In genomic region chr6:106743632-106744428, GRCh38 we compare ENCODE assay signal across 8 cellular contexts.
DNase-seq lines count a peak whose midpoint lies in the region; ATAC-seq, FAIRE-seq and TF ChIP-seq lines count a peak whose summit lies in the region.
"Not testable (repeated sequence)": the region's sequence is repeated elsewhere in the genome, so short reads cannot be mapped to it uniquely, and the experiment has no call there.

No MANE protein-coding gene starts in this region.

- TF ChIP-seq RAD21 in HepG2 (CRISPR knock-in tag; IDR thresholded peaks at IDR 0.05), result not testable (repeated sequence)

- DNase-seq in A673 (ENCODE audit: low spot score), result peak; percentile 23
- DNase-seq in Karpas-422, result peak; percentile 77
- peak; percentile 29 for DNase-seq in NCI-H2029 treated with DMSO at 0.1 percent for 48 hours (lab: John Stamatoyannopoulos, UW)
- peak; percentile 9 for DNase-seq in NCI-H82 (lab: John Stamatoyannopoulos, UW)
- DNase-seq in MCF 10A (ENCODE audit: unreplicated experiment), result peak; percentile 27
- not testable (repeated sequence) for DNase-seq in HepG2 (ENCODE audit: low spot score)
- peak in 1 of 2 donors; percentile 32 for DNase-seq in thyroid gland

- FAIRE-seq in HepG2 (lab: Jason Lieb, UNC), result not testable (repeated sequence)

- POLR2A ChIA-PET in A673 (lab: Charles Lee; ENCODE audit: low non-redundant PET), result not testable (repeated sequence)
- POLR2A ChIA-PET in MCF 10A (lab: Yijun Ruan, JAX) (interaction anchor here (0.6 to 1.1 kb wide), 3 partner anchors 10 to 182 kb away, joined by 4 to 5 read pairs (median 5); no protein-coding TSS in a partner anchor), HepG2 (lab: Yijun Ruan, JAX) (interaction anchor here (1.1 kb wide), 1 partner anchor 13 kb away, joined by 3 read pairs; no protein-coding TSS in a partner anchor)

- not testable (repeated sequence) for H3K4me3 ChIP-seq in A673 (ENCODE audit: low read depth, low read length, poor library complexity, severe bottlenecking); SU-DHL-6 (ENCODE audit: insufficient read depth, low read length, poor library complexity, severe bottlenecking); HepG2 (replicated peaks in 1 of 3; ENCODE audit: insufficient read depth in 1 of 3, low read depth in 2 of 3, low read length in 3 of 3); thyroid gland (replicated peaks in 1 of 3)
- H3K4me3 ChIP-seq in Karpas-422 (ENCODE audit: low read length), result peak overlapping the region; percentile 53

- intact Hi-C loops in A673 (cut with micrococcal nuclease; ENCODE audit: unreplicated experiment); MCF 10A (cut with micrococcal nuclease); HepG2 (cut with micrococcal nuclease; ENCODE audit: unreplicated experiment); thyroid gland (cut with DNase I): not testable (repeated sequence)

- not testable (repeated sequence) for H2AFZ ChIP-seq in Karpas-422 (ENCODE audit: low read length); HepG2 (ENCODE audit: low read length)
- peak overlapping the region; percentile 1 for H2AFZ ChIP-seq in SU-DHL-6 (ENCODE audit: low read depth, low read length, severe bottlenecking)

- not testable (repeated sequence) for H3K27me3 Mint-ChIP-seq in MCF 10A (ENCODE audit: insufficient read depth, unreplicated experiment)

- not testable (repeated sequence) for TF ChIP-seq CTCF in A673 (conservative IDR thresholded peaks at IDR 0.05; ENCODE audit: low read depth, low read length); SU-DHL-6 (IDR thresholded peaks at IDR 0.05; ENCODE audit: insufficient read depth, low read length, poor library complexity, severe bottlenecking); MCF 10A (IDR thresholded peaks at IDR 0.05; ENCODE audit: unreplicated experiment); HepG2 (CRISPR knock-in tag; IDR thresholded peaks at IDR 0.05); thyroid gland (IDR thresholded peaks at IDR 0.05)

- CTCF ChIA-PET in A673 (lab: Charles Lee); HepG2 (lab: Yijun Ruan, JAX; ENCODE audit: low intra/inter-chr PET ratio, low total read pairs): not testable (repeated sequence)
- CTCF ChIA-PET in MCF 10A (lab: Yijun Ruan, JAX), result interaction anchor here (1.0 kb wide), 2 partner anchors 9 to 232 kb away, joined by 3 to 5 read pairs; no protein-coding TSS in a partner anchor

- not testable (repeated sequence) for BruUV-seq in A673 (replicated peaks; lab: Mats Ljungman, UMichigan); MCF 10A (replicated peaks; lab: Mats Ljungman, UMichigan); HepG2 (replicated peaks; lab: Mats Ljungman, UMichigan)

- H3K9me2 ChIP-seq in Karpas-422 (replicated peaks; ENCODE audit: insufficient read depth, low read length); SU-DHL-6 (replicated peaks; ENCODE audit: insufficient read depth, low read length): not testable (repeated sequence)

- H3K4me1 Mint-ChIP-seq in MCF 10A (ENCODE audit: insufficient read depth, unreplicated experiment), result peaks cover 62% of the 10 kb centered on the region

- peak overlapping the region; percentile 11 for H3K27ac Mint-ChIP-seq in MCF 10A (ENCODE audit: low read depth, unreplicated experiment)

- in situ Hi-C loops in HepG2 (cut with HindIII; ENCODE audit: extremely low pct_ligation_motif_present, low pct_unique_long_range_greater_than_20kb), result not testable (repeated sequence)

- H3K36me3 Mint-ChIP-seq in MCF 10A (ENCODE audit: insufficient read depth, unreplicated experiment), result not testable (repeated sequence)

- not testable (repeated sequence) for H3K4me1 ChIP-seq in A673 (ENCODE audit: insufficient read depth, low read length, poor library complexity, severe bottlenecking)
- H3K4me1 ChIP-seq in Karpas-422 (ENCODE audit: low read length), result peaks cover 83% of the 10 kb centered on the region
- peaks cover 48% of the 10 kb centered on the region for H3K4me1 ChIP-seq in HepG2 (ENCODE audit: insufficient read depth, low read length)
- H3K4me1 ChIP-seq in thyroid gland, result peaks cover 56 to 68% of the 10 kb centered on the region in 2 donors

- H3K27me3 ChIP-seq in A673 (replicated peaks; ENCODE audit: insufficient read depth, low read depth, low read length, poor library complexity); Karpas-422 (ENCODE audit: low read length); SU-DHL-6 (ENCODE audit: low read length); HepG2 (ENCODE audit: control insufficient read depth in 1 of 2, insufficient read depth in 2 of 2, low read length in 2 of 2); thyroid gland: not testable (repeated sequence)

- TF ChIP-seq POLR2A in HepG2 (IDR thresholded peaks at IDR 0.05; ENCODE audit: insufficient read depth in 1 of 2, low read depth in 2 of 2, low read length in 2 of 2), result not testable (repeated sequence)
- peak in 1 of 2 donors; percentile 11 for TF ChIP-seq POLR2A in thyroid gland (IDR thresholded peaks at IDR 0.05)

- not testable (repeated sequence) for H3K9me3 Mint-ChIP-seq in MCF 10A (ENCODE audit: unreplicated experiment)

- H3K79me2 ChIP-seq in Karpas-422 (ENCODE audit: low read length); SU-DHL-6 (ENCODE audit: insufficient read depth, low read length); HepG2 (ENCODE audit: insufficient read depth, low read length): not testable (repeated sequence)

- H3K9ac ChIP-seq in Karpas-422 (ENCODE audit: low read length), result peak overlapping the region; percentile 81
- not testable (repeated sequence) for H3K9ac ChIP-seq in SU-DHL-6 (ENCODE audit: low read length); HepG2 (ENCODE audit: insufficient read depth, low read depth, low read length)

- 47% methylated on average over 4 of the region's 4 CpGs for WGBS in HepG2 (ENCODE audit: low lambda C conversion rate)
- WGBS in thyroid gland, 2 donors, result 27 to 34% methylated on average over 4 of the region's 4 CpGs

- TF ChIP-seq EP300 in HepG2 (IDR thresholded peaks at IDR 0.05; ENCODE audit: low read depth in 2 of 2, low read length in 2 of 2); HepG2 (CRISPR knock-in tag; IDR thresholded peaks at IDR 0.05; ENCODE audit: borderline replicate concordance): not testable (repeated sequence)

- H4K20me1 ChIP-seq in Karpas-422 (ENCODE audit: insufficient read depth, low read depth, low read length); SU-DHL-6 (ENCODE audit: low read depth, low read length); HepG2 (ENCODE audit: insufficient read depth, low read length): not testable (repeated sequence)

- not testable (repeated sequence) for H3F3A ChIP-seq in SU-DHL-6 (ENCODE audit: insufficient read depth)

- H3K36me3 ChIP-seq in A673 (ENCODE audit: insufficient read depth, low read length, poor library complexity, severe bottlenecking); Karpas-422 (ENCODE audit: insufficient read depth, low read length); SU-DHL-6 (ENCODE audit: low read length); HepG2 (replicated peaks in 1 of 2; ENCODE audit: control insufficient read depth in 1 of 2, insufficient read depth in 2 of 2, low read length in 2 of 2); thyroid gland: not testable (repeated sequence)

- ATAC-seq in HepG2, result not testable (repeated sequence)

- not testable (repeated sequence) for H3K27ac ChIP-seq in A673 (ENCODE audit: low read depth, low read length, poor library complexity, severe bottlenecking); SU-DHL-6 (ENCODE audit: low read depth, low read length); HepG2 (ENCODE audit: extremely low read length, insufficient read depth, low read length)
- peak overlapping the region; percentile 99 for H3K27ac ChIP-seq in Karpas-422 (ENCODE audit: low read length)
- H3K27ac ChIP-seq in thyroid gland, result peak overlapping the region; percentile 83 to 97 (median 89)

- H3K4me3 Mint-ChIP-seq in MCF 10A (ENCODE audit: unreplicated experiment), result not testable (repeated sequence)

- not testable (repeated sequence) for H3K9me3 ChIP-seq in A673 (ENCODE audit: low read depth, low read length, poor library complexity, severe bottlenecking); Karpas-422 (ENCODE audit: low read length); SU-DHL-6 (ENCODE audit: insufficient read depth, low read length); HepG2 (ENCODE audit: low read length); thyroid gland

- H3K4me2 ChIP-seq in Karpas-422 (ENCODE audit: low read depth, low read length, poor library complexity, severe bottlenecking), result peak overlapping the region; percentile 78
- H3K4me2 ChIP-seq in SU-DHL-6 (ENCODE audit: low read depth, low read length, poor library complexity, severe bottlenecking); HepG2 (ENCODE audit: low read depth, low read length): not testable (repeated sequence)

TF ChIP-seq in HepG2, 621 proteins besides CTCF, POLR2A, EP300 and RAD21:
- peak; percentile 93 for TF ChIP-seq ZNF850 (CRISPR knock-in tag; conservative IDR thresholded peaks at IDR 0.05)
TF ChIP-seq in HepG2: peak in this region for 1; not testable (repeated sequence) for 620.
